ENCODE assay signal across 1 cellular context in genomic region chr14:68404652-68405183, GRCh38.
TF ChIP-seq lines count a peak whose summit lies in the region.

No MANE protein-coding gene starts in this region.

TF ChIP-seq in K562, 482 proteins besides CTCF, POLR2A, EP300 and RAD21 (continued from another document and continues in another):
- TF ChIP-seq ATF1 (CRISPR knock-in tag; IDR thresholded peaks at IDR 0.05), result no peak
- peak; percentile 30; the same call in 1 of the 2 replicates for TF ChIP-seq ATF1 (tag; IDR thresholded peaks at IDR 0.05)
- no peak for TF ChIP-seq ZKSCAN8 (CRISPR knock-in tag; IDR thresholded peaks at IDR 0.05)
- TF ChIP-seq NR4A1 (CRISPR knock-in tag; IDR thresholded peaks at IDR 0.05), result no peak
- TF ChIP-seq NR4A1 (tag; IDR thresholded peaks at IDR 0.05), result no peak
- peak; percentile 58; the same call in 1 of the 2 replicates for TF ChIP-seq FOSL1 (tag; conservative IDR thresholded peaks at IDR 0.05)
- TF ChIP-seq ZNF589 (CRISPR knock-in tag; IDR thresholded peaks at IDR 0.05; ENCODE audit: low read depth), result no peak
- no peak for TF ChIP-seq CEBPG (CRISPR knock-in tag; IDR thresholded peaks at IDR 0.05)
- TF ChIP-seq CEBPG (tag; conservative IDR thresholded peaks at IDR 0.05 in 1 of 2, IDR thresholded peaks at IDR 0.05 in 1 of 2), result no peak
- TF ChIP-seq, protein P1, sequence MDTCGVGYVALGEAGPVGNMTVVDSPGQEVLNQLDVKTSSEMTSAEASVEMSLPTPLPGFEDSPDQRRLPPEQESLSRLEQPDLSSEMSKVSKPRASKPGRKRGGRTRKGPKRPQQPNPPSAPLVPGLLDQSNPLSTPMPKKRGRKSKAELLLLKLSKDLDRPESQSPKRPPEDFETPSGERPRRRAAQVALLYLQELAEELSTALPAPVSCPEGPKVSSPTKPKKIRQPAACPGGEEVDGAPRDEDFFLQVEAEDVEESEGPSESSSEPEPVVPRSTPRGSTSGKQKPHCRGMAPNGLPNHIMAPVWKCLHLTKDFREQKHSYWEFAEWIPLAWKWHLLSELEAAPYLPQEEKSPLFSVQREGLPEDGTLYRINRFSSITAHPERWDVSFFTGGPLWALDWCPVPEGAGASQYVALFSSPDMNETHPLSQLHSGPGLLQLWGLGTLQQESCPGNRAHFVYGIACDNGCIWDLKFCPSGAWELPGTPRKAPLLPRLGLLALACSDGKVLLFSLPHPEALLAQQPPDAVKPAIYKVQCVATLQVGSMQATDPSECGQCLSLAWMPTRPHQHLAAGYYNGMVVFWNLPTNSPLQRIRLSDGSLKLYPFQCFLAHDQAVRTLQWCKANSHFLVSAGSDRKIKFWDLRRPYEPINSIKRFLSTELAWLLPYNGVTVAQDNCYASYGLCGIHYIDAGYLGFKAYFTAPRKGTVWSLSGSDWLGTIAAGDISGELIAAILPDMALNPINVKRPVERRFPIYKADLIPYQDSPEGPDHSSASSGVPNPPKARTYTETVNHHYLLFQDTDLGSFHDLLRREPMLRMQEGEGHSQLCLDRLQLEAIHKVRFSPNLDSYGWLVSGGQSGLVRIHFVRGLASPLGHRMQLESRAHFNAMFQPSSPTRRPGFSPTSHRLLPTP (IDR thresholded peaks at IDR 0.05; ENCODE audit: borderline replicate concordance, extremely low read depth, insufficient read length), result no peak
- no peak for TF ChIP-seq BACH1 (tag; IDR thresholded peaks at IDR 0.05)
- no peak for TF ChIP-seq ZNF277 (CRISPR knock-in tag; IDR thresholded peaks at IDR 0.05; ENCODE audit: borderline replicate concordance)
- TF ChIP-seq EZH2 (IDR thresholded peaks at IDR 0.05; ENCODE audit: borderline replicate concordance, low read depth, low read length), result no peak
- no peak for TF ChIP-seq NFE2 (IDR thresholded peaks at IDR 0.05; ENCODE audit: low read depth)
- no peak for TF ChIP-seq MYNN (IDR thresholded peaks at IDR 0.05)
- TF ChIP-seq MYNN (CRISPR knock-in tag; IDR thresholded peaks at IDR 0.05), result no peak
- no peak for TF ChIP-seq HBP1 (CRISPR knock-in tag; IDR thresholded peaks at IDR 0.05)
- TF ChIP-seq GTF2A2 (tag; IDR thresholded peaks at IDR 0.05), result no peak
- peak; percentile 58 for TF ChIP-seq HMBOX1 (IDR thresholded peaks at IDR 0.05)
- TF ChIP-seq ARID1B (IDR thresholded peaks at IDR 0.05), result peak; percentile 32; the same call in 1 of the 2 replicates
- TF ChIP-seq DMBX1 (CRISPR knock-in tag; IDR thresholded peaks at IDR 0.05; ENCODE audit: borderline replicate concordance), result peak; percentile 32; the same call in 1 of the 2 replicates
- TF ChIP-seq FUS (optimal IDR thresholded peaks at IDR 0.05; ENCODE audit: low read depth, low read length), result no peak
- TF ChIP-seq TBL1XR1 (IDR thresholded peaks at IDR 0.05; ENCODE audit: low read length in 2 of 2), result no peak
- TF ChIP-seq CHD7 (IDR thresholded peaks at IDR 0.05; ENCODE audit: low read depth, low read length), result no peak
- no peak for TF ChIP-seq ETV6 (IDR thresholded peaks at IDR 0.05; ENCODE audit: borderline replicate concordance in 1 of 2, low read depth in 2 of 2, low read length in 1 of 2)
- TF ChIP-seq ETV6 (CRISPR knock-in tag; IDR thresholded peaks at IDR 0.05; ENCODE audit: borderline replicate concordance), result no peak
- no peak for TF ChIP-seq TAF1 (IDR thresholded peaks at IDR 0.05; ENCODE audit: control insufficient read depth, extremely low read depth, insufficient read depth, low read length, severe bottlenecking)
- no peak for TF ChIP-seq MAX (CRISPR knock-in tag; IDR thresholded peaks at IDR 0.05)
- no peak for TF ChIP-seq BRD9 (IDR thresholded peaks at IDR 0.05; ENCODE audit: low read depth, partially characterized antibody)
- TF ChIP-seq ZBTB11 (CRISPR knock-in tag; IDR thresholded peaks at IDR 0.05), result no peak
- no peak for TF ChIP-seq PRPF4 (IDR thresholded peaks at IDR 0.05; ENCODE audit: insufficient read depth, low read depth, low read length, poor library complexity, severe bottlenecking)
- peak; percentile 21 to 27; a peak in 2 of 4 replicates for TF ChIP-seq KDM1A (IDR thresholded peaks at IDR 0.05)
- peak; percentile 31; the same call in 1 of the 2 replicates for TF ChIP-seq TEAD4 (IDR thresholded peaks at IDR 0.05; ENCODE audit: low read length)
- TF ChIP-seq TEAD4 (CRISPR knock-in tag; IDR thresholded peaks at IDR 0.05; ENCODE audit: borderline replicate concordance), result no peak
- no peak for TF ChIP-seq RBM14 (IDR thresholded peaks at IDR 0.05; ENCODE audit: borderline replicate concordance, insufficient read depth, low read depth, low read length)
- TF ChIP-seq CTBP1 (IDR thresholded peaks at IDR 0.05; ENCODE audit: borderline replicate concordance), result peak; percentile 55; the same call in 1 of the 2 replicates
- 0 out of 2 replicates have a peak, but pooled peaks have one; percentile 32 for TF ChIP-seq TAL1 (IDR thresholded peaks at IDR 0.05)
- no peak for TF ChIP-seq U2AF2 (optimal IDR thresholded peaks at IDR 0.05; ENCODE audit: low read depth, low read length)
